8 cellular contexts compared by ENCODE assay signal in the genomic region with DNA sequence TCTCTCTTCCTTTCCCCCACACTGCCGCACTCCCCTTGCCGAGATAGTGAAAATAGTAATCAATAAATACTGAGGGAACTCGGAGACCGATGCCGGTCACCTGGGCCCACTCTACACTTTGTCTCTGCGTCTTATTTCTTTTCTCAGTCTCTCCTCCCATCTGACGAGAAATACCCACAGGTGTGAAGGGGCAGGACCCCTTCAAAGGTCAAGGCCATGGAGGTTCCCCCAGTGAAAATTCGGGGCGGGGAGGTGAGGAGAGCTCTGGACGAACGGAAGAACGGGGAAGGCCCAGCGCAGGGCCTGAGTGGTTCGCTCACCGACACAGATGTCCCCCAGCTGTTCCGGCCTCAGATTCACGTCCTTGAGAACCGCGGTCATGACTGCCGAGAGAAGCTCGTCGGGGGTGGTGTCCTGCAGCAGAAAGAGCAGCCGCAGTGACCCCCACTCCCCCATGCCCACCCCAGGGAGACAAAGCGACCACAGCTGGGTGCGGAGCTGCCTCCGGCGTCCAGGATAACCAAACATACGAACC. TPM values are rescaled to one million over a fixed set of nuclear protein-coding genes. Genes with fewer than 3 reads are reported as not detected.
A peak's percentile ranks its signal among the peaks of the same experiment; 100 is the strongest.
DNase-seq lines count a peak whose midpoint lies in the region; ATAC-seq and TF ChIP-seq lines count a peak whose summit lies in the region.

No MANE protein-coding gene starts in this region.

- peaks cover 8% of the 10 kb centered on the region for H3K27me3 ChIP-seq in iPS-18a (ENCODE audit: control insufficient read depth, insufficient read depth, low read length)

- intact Hi-C loops in CD14-positive monocyte (cut with micrococcal nuclease) = loop anchor here in 1 of 2 donors (10.0 kb wide), 2 partner anchors 88 to 208 kb away; a partner anchor contains a TSS

- H3K36me3 ChIP-seq in iPS-18a (ENCODE audit: control insufficient read depth, low read depth, low read length) = peaks cover 19% of the 10 kb centered on the region

- H3K9me3 ChIP-seq in iPS-18a (ENCODE audit: control insufficient read depth, low read depth, low read length) = no peaks in the 10 kb centered on the region

- peak overlapping the region; percentile 75 for H3K9ac ChIP-seq in iPS-18a (ENCODE audit: low read length)

- ATAC-seq in HG03432 (IDR thresholded peaks at IDR 0.05; ENCODE audit: unreplicated experiment) (peak; percentile 9), GM18861 (IDR thresholded peaks at IDR 0.05; ENCODE audit: unreplicated experiment) (no peak)
- peak in 1 of 2 donors; percentile 37 for ATAC-seq in activated naive CD4-positive, alpha-beta T cell treated with anti-CD3 and anti-CD28 coated beads, Interleukin-2, amount 50 U/mL, for 72 hours

- peaks cover 73% of the 10 kb centered on the region for H3K4me1 Mint-ChIP-seq in CD14-positive monocyte

- no peak overlapping the region for H3K27ac ChIP-seq in iPS-18a (ENCODE audit: low read length)

- H3K4me3 ChIP-seq in iPS-18a (ENCODE audit: low read length) = peak overlapping the region; percentile 86

- peak overlapping the region; percentile 83 to 99 (median 94) for H3K27ac Mint-ChIP-seq in CD14-positive monocyte
- H3K27ac Mint-ChIP-seq in activated naive CD4-positive, alpha-beta T cell treated with anti-CD3 and anti-CD28 coated beads, Interleukin-2, amount 50 U/mL, for 72 hours = peak overlapping the region; percentile 94 to 95

- DNase-seq in CD14-positive monocyte (ENCODE audit: low spot score) = no peak
- DNase-seq in activated naive CD4-positive, alpha-beta T cell treated with anti-CD3 and anti-CD28 coated beads, Interleukin-2, amount 50 U/mL, for 72 hours (ENCODE audit: low spot score in 2 of 2) = no peak
- peak; percentile 44 for DNase-seq in stimulated activated CD8-positive, alpha-beta memory T cell treated with anti-CD3 and anti-CD28 coated beads, Interleukin-4, amount 100 ng/mL, for 48 hours
- no peak for DNase-seq in NOMO-1 (lab: John Stamatoyannopoulos, UW; ENCODE audit: unreplicated experiment in 2 of 2)
- DNase-seq in mucosa of gallbladder (ENCODE audit: low spot score) = no peak

- H3K9me3 Mint-ChIP-seq in CD14-positive monocyte = peaks cover 0 to 1% (median 0%) of the 10 kb centered on the region in 7 donors
- no peaks in the 10 kb centered on the region for H3K9me3 Mint-ChIP-seq in activated naive CD4-positive, alpha-beta T cell treated with anti-CD3 and anti-CD28 coated beads, Interleukin-2, amount 50 U/mL, for 72 hours

- H3K4me3 Mint-ChIP-seq in CD14-positive monocyte = peak overlapping the region; percentile 95 to 99

- H3K4me1 ChIP-seq in iPS-18a (ENCODE audit: control insufficient read depth, low read depth, low read length) = peaks cover 13% of the 10 kb centered on the region

- no peak for TF ChIP-seq CTCF in CD14-positive monocyte (IDR thresholded peaks at IDR 0.05)

- peaks cover 55 to 60% of the 10 kb centered on the region in 2 donors for H3K36me3 Mint-ChIP-seq in CD14-positive monocyte
- H3K36me3 Mint-ChIP-seq in activated naive CD4-positive, alpha-beta T cell treated with anti-CD3 and anti-CD28 coated beads, Interleukin-2, amount 50 U/mL, for 72 hours = peaks cover 28% of the 10 kb centered on the region in 2 donors

- no peaks in the 10 kb centered on the region for H3K27me3 Mint-ChIP-seq in CD14-positive monocyte (ENCODE audit: low read depth in 3 of 3)

RNA-seq across cellular contexts. Expression of a gene that starts 0.6 kb away (rescaled TPM):
- polyA plus RNA-seq in CD14-positive monocyte = 100 to 1,000 TPM; 123 to 133 TPM
- total RNA-seq in activated naive CD4-positive, alpha-beta T cell treated with anti-CD3 and anti-CD28 coated beads, Interleukin-2, amount 50 U/mL, for 72 hours = 10 to 100 TPM; 73.9 to 83.9 TPM
- total RNA-seq in mucosa of gallbladder = 135 TPM

RNA-seq across cellular contexts. Expression of a gene that starts 2.1 kb away (rescaled TPM):
- 100 to 1,000 TPM; 398 to 427 TPM for polyA plus RNA-seq in CD14-positive monocyte
- 10 to 100 TPM; 23.5 to 41.2 TPM for total RNA-seq in activated naive CD4-positive, alpha-beta T cell treated with anti-CD3 and anti-CD28 coated beads, Interleukin-2, amount 50 U/mL, for 72 hours
- total RNA-seq in mucosa of gallbladder = 35.2 TPM

RNA-seq across cellular contexts. Expression of a gene that starts 29.0 kb away (rescaled TPM):
- polyA plus RNA-seq in CD14-positive monocyte = 10 to 100 TPM in 1 of 2 donors, 1 to 10 TPM in 1; 9.4 to 12.3 TPM
- total RNA-seq in activated naive CD4-positive, alpha-beta T cell treated with anti-CD3 and anti-CD28 coated beads, Interleukin-2, amount 50 U/mL, for 72 hours = 10 to 100 TPM; 46.8 to 58.3 TPM
- total RNA-seq in mucosa of gallbladder = 36.7 TPM
